ENCODE assay signal across 14 cellular contexts in genomic region chr10:120262857-120263547, GRCh38.
A peak's percentile ranks its signal among the peaks of the same experiment; 100 is the strongest.
DNase-seq lines count a peak whose midpoint lies in the region; ATAC-seq and TF ChIP-seq lines count a peak whose summit lies in the region.
"Had no signal": no experiment of that assay in that cellular context is flagged by ENCODE, and none has a peak within 500 bp of the region (broad histone marks: within the 10 kb centered on the region; RNA-seq: fewer than 3 reads in every experiment).

No MANE protein-coding gene starts in this region.

- TF ChIP-seq CTCF in GM20000 (IDR thresholded peaks at IDR 0.05; ENCODE audit: extremely low read depth, missing control alignments) (no peak), endothelial cell (IDR thresholded peaks at IDR 0.05; ENCODE audit: unreplicated experiment) (no peak)

- H3K4me1 Mint-ChIP-seq in endothelial cell (ENCODE audit: unreplicated experiment): no peaks in the 10 kb centered on the region
- H3K4me1 Mint-ChIP-seq: T-helper 17 cell had no signal

- DNase-seq in GM04503 (ENCODE audit: low read depth): peak; percentile 1
- DNase-seq in GM20000 (ENCODE audit: low spot score): peak; percentile 20
- peak; percentile 11 for DNase-seq in astrocyte of the hippocampus (ENCODE audit: low read depth, low spot score)
- DNase-seq in NCI-H2081 treated with DMSO at 0.1 percent for 48 hours (lab: John Stamatoyannopoulos, UW): no peak
- no peak for DNase-seq in endothelial cell (ENCODE audit: low spot score)
- DNase-seq in T-helper 2 cell: no peak
- DNase-seq: activated CD4-positive, alpha-beta T cell treated with anti-CD3 and anti-CD28 coated beads, Interleukin-2, amount 50 U/mL, for 48 hours; activated gamma-delta T cell; AML-193; KG1; T-helper 17 cell; uterus had no signal

- H3K9me3 Mint-ChIP-seq in endothelial cell (ENCODE audit: unreplicated experiment): no peaks in the 10 kb centered on the region

- H3K27me3 Mint-ChIP-seq in endothelial cell (ENCODE audit: unreplicated experiment): no peaks in the 10 kb centered on the region

- no peaks in the 10 kb centered on the region for H3K36me3 Mint-ChIP-seq in endothelial cell (ENCODE audit: low read depth, unreplicated experiment)

- H3K4me3 Mint-ChIP-seq in endothelial cell (ENCODE audit: unreplicated experiment): no peak overlapping the region
- H3K4me3 Mint-ChIP-seq: T-helper 17 cell had no signal

- ATAC-seq in HG03097 (IDR thresholded peaks at IDR 0.05; ENCODE audit: low FRiP score, unreplicated experiment) (peak; percentile 76), GM19455 (IDR thresholded peaks at IDR 0.05; ENCODE audit: unreplicated experiment) (no peak)
- ATAC-seq: T-helper 17 cell had no signal

- H3K27ac Mint-ChIP-seq in endothelial cell (ENCODE audit: unreplicated experiment): no peak overlapping the region
- H3K27ac Mint-ChIP-seq: T-helper 17 cell had no signal

Comparison
In these comparisons a context has a peak if more than half of its experiments do, and no peak if none do; other contexts are left out.
1. DNase-seq: peak in GM04503 (single experiment), GM20000 (single experiment) and astrocyte of the hippocampus (single experiment); none in NCI-H2081 treated with DMSO at 0.1 percent for 48 hours (single experiment), endothelial cell (single experiment) and T-helper 2 cell (0 of 5).